Comparison of ENCODE assay signal across 14 cellular contexts in the genomic region with DNA sequence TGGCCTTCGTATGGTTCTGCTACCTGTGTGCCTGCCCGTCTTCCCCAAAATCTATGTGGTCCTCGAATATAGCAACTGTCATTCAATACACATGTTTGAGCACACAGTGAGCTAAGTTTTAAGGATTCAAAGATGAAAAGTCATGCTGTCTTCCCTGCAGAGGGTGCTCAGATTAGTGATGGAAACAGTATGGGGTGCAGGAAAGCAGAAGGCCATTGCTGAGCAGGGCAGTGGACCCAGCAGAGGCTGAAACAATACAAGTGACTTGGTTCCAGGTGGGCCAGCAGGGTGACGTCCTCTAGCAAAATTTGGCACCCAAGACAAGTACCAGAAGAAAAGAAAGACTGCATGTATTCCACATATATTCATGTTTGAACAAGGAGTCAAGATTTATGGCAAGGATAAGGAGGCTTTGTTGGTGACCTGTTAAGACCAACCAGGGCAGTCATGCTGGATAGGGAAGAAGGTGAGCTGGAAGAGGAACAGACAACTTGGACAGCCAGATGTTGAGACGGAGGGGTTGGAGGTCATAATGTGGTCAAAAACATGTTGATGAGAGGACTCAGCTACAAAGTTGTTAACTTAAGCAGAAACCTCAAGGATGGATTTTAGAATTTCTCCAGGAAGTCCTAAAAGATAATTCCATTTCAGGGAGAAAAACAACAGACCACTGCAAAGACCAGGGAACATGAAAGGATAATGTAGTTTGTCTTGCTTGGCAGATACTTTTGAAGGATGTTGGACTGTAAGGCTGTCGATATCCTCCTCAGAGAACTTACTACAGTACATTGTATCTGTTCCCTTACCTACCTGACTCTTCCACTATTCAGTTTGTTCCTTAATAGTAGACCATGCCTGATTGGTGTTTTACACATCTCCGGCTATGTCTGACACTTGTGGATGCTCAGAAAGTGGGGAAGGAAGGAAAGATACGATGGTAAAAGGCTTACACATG. TPM values are rescaled to one million over a fixed set of nuclear protein-coding genes. Genes with fewer than 3 reads are reported as not detected.
"Had no signal": no experiment of that assay in that cellular context is flagged by ENCODE, and none has a peak within 500 bp of the region (broad histone marks: within the 10 kb centered on the region; RNA-seq: fewer than 3 reads in every experiment).

No MANE protein-coding gene starts in this region.

- H3K36me3 Mint-ChIP-seq: type B pancreatic cell had no signal

- H3K27ac ChIP-seq: coronary artery, epithelial cell of prostate, gastroesophageal sphincter, neutrophil had no signal

- H3K36me3 ChIP-seq: gastroesophageal sphincter, neutrophil had no signal

- DNase-seq: activated CD4-positive, alpha-beta T cell treated with anti-CD3 and anti-CD28 coated beads, Interleukin-2, amount 50 U/mL, for 48 hours; activated naive CD4-positive, alpha-beta T cell treated with Interleukin-2 at 50 U/mL for 16 hours; effector memory CD4-positive, alpha-beta T cell; kidney; posterior cingulate gyrus; small intestine; substantia nigra had no signal

- H3K9me3 Mint-ChIP-seq: type B pancreatic cell had no signal

- H3K4me3 ChIP-seq: coronary artery, gastroesophageal sphincter had no signal

- H3K9me3 ChIP-seq: gastroesophageal sphincter, neutrophil had no signal

- H3K27ac Mint-ChIP-seq: type B pancreatic cell had no signal

- ATAC-seq: activated CD4-positive, CD25-positive, alpha-beta regulatory T cell treated with anti-CD3 and anti-CD28 coated beads, Interleukin-2, amount 50 U/mL, for 24 hours; gastroesophageal sphincter had no signal

- H3K4me1 ChIP-seq: gastroesophageal sphincter had no signal

- H3K4me3 Mint-ChIP-seq: type B pancreatic cell had no signal

RNA-seq across cellular contexts. Expression of a gene that starts 2.5 kb away (rescaled TPM):
- total RNA-seq: myocyte had no signal

RNA-seq across cellular contexts. Expression of a gene that starts 26.7 kb away (rescaled TPM):
- total RNA-seq: myocyte had no signal

RNA-seq across cellular contexts. Expression of a gene that starts 50.1 kb away (rescaled TPM):
- total RNA-seq: myocyte had no signal
